Comparison of ENCODE assay signal across 9 cellular contexts in genomic region chrX:10010686-10011085, GRCh38. TPM values are rescaled to one million over a fixed set of nuclear protein-coding genes. Genes with fewer than 3 reads are reported as not detected.
A peak's percentile ranks its signal among the peaks of the same experiment; 100 is the strongest.
DNase-seq lines count a peak whose midpoint lies in the region; ATAC-seq and TF ChIP-seq lines count a peak whose summit lies in the region.
"Had no signal": no experiment of that assay in that cellular context is flagged by ENCODE, and none has a peak within 500 bp of the region (broad histone marks: within the 10 kb centered on the region; RNA-seq: fewer than 3 reads in every experiment).

No MANE protein-coding gene starts in this region.

- no peak for TF ChIP-seq CTCF in fibroblast of villous mesenchyme (IDR thresholded peaks at IDR 0.05; ENCODE audit: insufficient read depth, low read depth, low read length)

- no peak overlapping the region for H3K4me3 ChIP-seq in fibroblast of villous mesenchyme (ENCODE audit: low read depth, low read length)

- H3K9me3 ChIP-seq in T-helper 17 cell (ENCODE audit: control insufficient read depth, low read length, poor library complexity, severe bottlenecking) = no peaks in the 10 kb centered on the region

- no peak for DNase-seq in stimulated activated naive CD8-positive, alpha-beta T cell treated with anti-CD3 and anti-CD28 coated beads, Interleukin-15, Interleukin-2, amounts not matched to agents 100 U/mL and 50 U/mL, for 24 hours
- DNase-seq in T-helper 17 cell (no peak), fibroblast of villous mesenchyme (ENCODE audit: low read depth) (peak; percentile 77), cerebellar cortex (ENCODE audit: low spot score) (no peak)
- DNase-seq in activated naive CD4-positive, alpha-beta T cell treated with anti-CD3 and anti-CD28 coated beads, Interleukin-2, amount 50 U/mL, for 16 hours = no peak
- DNase-seq: DMS79 had no signal

- peaks cover 5% of the 10 kb centered on the region for H3K27me3 Mint-ChIP-seq in stimulated activated naive CD8-positive, alpha-beta T cell treated with anti-CD3 and anti-CD28 coated beads, Interleukin-15, Interleukin-2, amounts not matched to agents 100 ng/mL and 50 ng/mL, for 24 hours
- H3K27me3 Mint-ChIP-seq in T-helper 17 cell = no peaks in the 10 kb centered on the region

- H3K4me1 Mint-ChIP-seq in stimulated activated naive CD8-positive, alpha-beta T cell treated with anti-CD3 and anti-CD28 coated beads, Interleukin-15, Interleukin-2, amounts not matched to agents 100 ng/mL and 50 ng/mL, for 24 hours (ENCODE audit: low read depth) = peaks cover 42% of the 10 kb centered on the region
- peaks cover 13% of the 10 kb centered on the region for H3K4me1 Mint-ChIP-seq in T-helper 17 cell

- no peaks in the 10 kb centered on the region for H3K36me3 Mint-ChIP-seq in stimulated activated naive CD8-positive, alpha-beta T cell treated with anti-CD3 and anti-CD28 coated beads, Interleukin-15, Interleukin-2, amounts not matched to agents 100 ng/mL and 50 ng/mL, for 24 hours (ENCODE audit: low read depth)
- H3K36me3 Mint-ChIP-seq in T-helper 17 cell (ENCODE audit: low read depth) = no peaks in the 10 kb centered on the region

- ATAC-seq in stimulated activated naive CD8-positive, alpha-beta T cell treated with anti-CD3 and anti-CD28 coated beads, Interleukin-15, Interleukin-2, amounts not matched to agents 100 U/mL and 50 U/mL, for 24 hours = no peak
- ATAC-seq in T-helper 17 cell (no peak), GM19023 (IDR thresholded peaks at IDR 0.05; ENCODE audit: unreplicated experiment) (no peak), GM19324 (IDR thresholded peaks at IDR 0.05; ENCODE audit: low FRiP score, unreplicated experiment) (no peak)

- no peaks in the 10 kb centered on the region for H3K9me3 Mint-ChIP-seq in stimulated activated naive CD8-positive, alpha-beta T cell treated with anti-CD3 and anti-CD28 coated beads, Interleukin-15, Interleukin-2, amounts not matched to agents 100 ng/mL and 50 ng/mL, for 24 hours

- peak overlapping the region; percentile 58 for H3K27ac Mint-ChIP-seq in stimulated activated naive CD8-positive, alpha-beta T cell treated with anti-CD3 and anti-CD28 coated beads, Interleukin-15, Interleukin-2, amounts not matched to agents 100 ng/mL and 50 ng/mL, for 24 hours
- H3K27ac Mint-ChIP-seq in T-helper 17 cell = peak overlapping the region; percentile 90

- no peak overlapping the region for H3K4me3 Mint-ChIP-seq in stimulated activated naive CD8-positive, alpha-beta T cell treated with anti-CD3 and anti-CD28 coated beads, Interleukin-15, Interleukin-2, amounts not matched to agents 100 ng/mL and 50 ng/mL, for 24 hours
- H3K4me3 Mint-ChIP-seq in T-helper 17 cell = no peak overlapping the region

RNA-seq across cellular contexts. Expression of gene CLDN34, which starts 43.5 kb away (rescaled TPM):
- total RNA-seq in T-helper 17 cell = not detected
- under 0.01 TPM in 1 of 2 replicates, not detected in the other for total RNA-seq in fibroblast of villous mesenchyme
